3 cellular contexts compared by ENCODE assay signal in genomic region chr16:21306712-21307111, GRCh38. TPM values are rescaled to one million over a fixed set of nuclear protein-coding genes. Genes with fewer than 3 reads are reported as not detected.
"Had no signal": no experiment of that assay in that cellular context is flagged by ENCODE, and none has a peak within 500 bp of the region (broad histone marks: within the 10 kb centered on the region; RNA-seq: fewer than 3 reads in every experiment).

No MANE protein-coding gene starts in this region.

RNA-seq across cellular contexts. Expression of gene CRYM, which starts 28.6 kb away (rescaled TPM):
- total RNA-seq: HT1080, IMR-90 had no signal
- polyA plus RNA-seq: IgD-negative memory B cell, IMR-90 had no signal
